Comparison of ENCODE assay signal across 24 cellular contexts in the genomic region with DNA sequence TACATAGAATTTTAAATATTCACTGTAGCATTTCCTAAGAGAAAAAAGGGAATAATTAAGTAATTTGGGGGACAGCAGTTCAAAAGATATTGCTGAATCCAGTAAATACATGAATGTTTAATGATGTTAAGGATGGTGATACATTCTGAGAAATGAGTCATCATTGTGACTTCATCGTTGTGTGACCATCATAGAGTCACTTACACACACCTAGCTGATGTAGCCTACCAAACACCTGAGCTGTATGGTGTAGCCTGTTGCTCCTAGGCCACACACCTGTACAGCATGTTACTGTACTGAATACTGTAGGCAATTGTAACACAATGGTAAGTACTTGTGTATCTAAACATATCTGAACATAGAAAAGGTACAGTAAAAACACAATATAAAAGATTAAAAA. TPM values are rescaled to one million over a fixed set of nuclear protein-coding genes. Genes with fewer than 3 reads are reported as not detected.
DNase-seq lines count a peak whose midpoint lies in the region; ATAC-seq, FAIRE-seq and TF ChIP-seq lines count a peak whose summit lies in the region.
"Had no signal": no experiment of that assay in that cellular context is flagged by ENCODE, and none has a peak within 500 bp of the region (broad histone marks: within the 10 kb centered on the region; RNA-seq: fewer than 3 reads in every experiment).

No MANE protein-coding gene starts in this region.

- 25% methylated on average over 1 of the region's 1 CpG for WGBS in mammary epithelial cell (ENCODE audit: low coverage, missing lambda C conversion rate)

- TF ChIP-seq CTCF in mammary epithelial cell (conservative IDR thresholded peaks at IDR 0.05 in 1 of 2, IDR thresholded peaks at IDR 0.05 in 1 of 2; ENCODE audit: extremely low read depth in 1 of 2, insufficient read depth in 1 of 2, low read depth in 1 of 2, low read length in 2 of 2) (no peak), breast epithelium (IDR thresholded peaks at IDR 0.05) (no peak), endothelial cell of umbilical vein (IDR thresholded peaks at IDR 0.05; ENCODE audit: extremely low read depth in 1 of 2, insufficient read depth in 1 of 2, low read depth in 1 of 2, low read length in 2 of 2) (no peak)

- TF ChIP-seq POLR2A in breast epithelium (IDR thresholded peaks at IDR 0.05) (no peak), endothelial cell of umbilical vein (IDR thresholded peaks at IDR 0.05; ENCODE audit: low read depth, low read length) (no peak)

- CTCF ChIA-PET in mammary epithelial cell (lab: Charles Lee; ENCODE audit: low non-redundant PET) (no interaction called here), endothelial cell of umbilical vein (lab: Charles Lee) (interaction anchor here (1.6 kb wide), 1 partner anchor 12 kb away, joined by 7 read pairs; no protein-coding TSS in a partner anchor)

- H3K4me1 ChIP-seq in mammary epithelial cell (ENCODE audit: insufficient read depth, low read length): no peaks in the 10 kb centered on the region
- H3K4me1 ChIP-seq in breast epithelium: no peaks in the 10 kb centered on the region
- no peaks in the 10 kb centered on the region for H3K4me1 ChIP-seq in endothelial cell of umbilical vein (ENCODE audit: control insufficient read depth, extremely low read depth, insufficient read depth, low read length)

- in situ Hi-C loops in mammary epithelial cell (cut with MboI; ENCODE audit: low sequenced_read_pairs in 2 of 2): no loop called here

- H3K4me2 ChIP-seq in mammary epithelial cell (ENCODE audit: insufficient read depth, low read depth, low read length): no peak overlapping the region
- no peak overlapping the region for H3K4me2 ChIP-seq in endothelial cell of umbilical vein (ENCODE audit: insufficient read depth, low read length)

- H2AFZ ChIP-seq in mammary epithelial cell (ENCODE audit: low read depth, low read length): no peak overlapping the region
- H2AFZ ChIP-seq in endothelial cell of umbilical vein (ENCODE audit: low read depth, low read length): no peak overlapping the region

- dilution Hi-C loops in mammary epithelial cell (cut with HindIII; ENCODE audit: low sequenced_read_pairs): no loop called here
- dilution Hi-C loops in endothelial cell of umbilical vein (cut with MboI; ENCODE audit: extremely low pct_ligation_motif_present, low sequenced_read_pairs): no loop called here

- H3K9ac ChIP-seq in mammary epithelial cell (ENCODE audit: insufficient read depth, low read length) (no peak overlapping the region), endothelial cell of umbilical vein (replicated peaks; ENCODE audit: extremely low read depth, insufficient read depth, low read length) (no peak overlapping the region)

- DNase-seq in activated CD4-positive, CD25-positive, alpha-beta regulatory T cell (lab: John Stamatoyannopoulos, UW): no peak
- DNase-seq in mammary epithelial cell (peak; percentile 26), breast epithelium (ENCODE audit: low spot score in 2 of 2) (no peak), endothelial cell of umbilical vein (ENCODE audit: low read depth, low spot score) (no peak), putamen (ENCODE audit: low spot score) (no peak)
- no peak for DNase-seq in stimulated activated naive CD8-positive, alpha-beta T cell treated with anti-CD3 and anti-CD28 coated beads, Interleukin-15, Interleukin-2, amounts not matched to agents 100 U/mL and 50 U/mL, for 24 hours
- DNase-seq: CD8-positive, alpha-beta memory T cell; DMS79; KG1; NCI-H1092; NCI-H1436; NCI-H187 treated with DMSO at 0.1 percent for 48 hours; NCI-H2107; NCI-H446 treated with DMSO at 0.1 percent for 48 hours; NCI-H526 treated with DMSO at 0.1 percent for 48 hours; OCI-M1; RPMI8226; SHP77 had no signal

- H3K79me2 ChIP-seq in mammary epithelial cell (ENCODE audit: insufficient read depth, low read length) (no peaks in the 10 kb centered on the region), endothelial cell of umbilical vein (ENCODE audit: control insufficient read depth, insufficient read depth, low read length) (no peaks in the 10 kb centered on the region)

- FAIRE-seq in endothelial cell of umbilical vein (lab: Jason Lieb, UNC): no peak
- FAIRE-seq: GM12878, H54 had no signal

- no peak overlapping the region for H3K4me3 ChIP-seq in mammary epithelial cell (replicated peaks in 1 of 3; ENCODE audit: insufficient read depth in 1 of 3, low read depth in 2 of 3, low read length in 3 of 3)
- H3K4me3 ChIP-seq in breast epithelium: no peak overlapping the region
- no peak overlapping the region for H3K4me3 ChIP-seq in endothelial cell of umbilical vein (replicated peaks in 1 of 3; ENCODE audit: insufficient read depth in 1 of 3, low read depth in 1 of 3, low read length in 3 of 3)
- H3K4me3 ChIP-seq: GM12878 had no signal

- H4K20me1 ChIP-seq in mammary epithelial cell (ENCODE audit: insufficient read depth, low read length): no peaks in the 10 kb centered on the region
- H4K20me1 ChIP-seq in endothelial cell of umbilical vein (replicated peaks; ENCODE audit: control insufficient read depth, extremely low read depth, insufficient read depth, low read length): no peaks in the 10 kb centered on the region

- POLR2A ChIA-PET in endothelial cell of umbilical vein (lab: Charles Lee): no interaction called here

- BruUV-seq in mammary epithelial cell (replicated peaks; lab: Mats Ljungman, UMichigan): no TSS peak
- BruUV-seq in endothelial cell of umbilical vein (replicated peaks; lab: Mats Ljungman, UMichigan): no TSS peak

- peak; percentile 64 to 66 for ATAC-seq in activated CD4-positive, CD25-positive, alpha-beta regulatory T cell treated with anti-CD3 and anti-CD28 coated beads, Interleukin-2, amount 50 U/mL, for 24 hours
- peak; percentile 51 for ATAC-seq in stimulated activated naive CD8-positive, alpha-beta T cell treated with anti-CD3 and anti-CD28 coated beads, Interleukin-15, Interleukin-2, amounts not matched to agents 100 U/mL and 50 U/mL, for 24 hours
- ATAC-seq in HG02678 (IDR thresholded peaks at IDR 0.05; ENCODE audit: unreplicated experiment): no peak
- ATAC-seq: GM12878 had no signal

- intact Hi-C loops in mammary epithelial cell (cut with micrococcal nuclease): no loop called here
- intact Hi-C loops in breast epithelium (cut with DNase I; ENCODE audit: low total_unique reads): no loop called here
- intact Hi-C loops in endothelial cell of umbilical vein (cut with micrococcal nuclease): no loop called here

- H3K27me3 ChIP-seq in mammary epithelial cell (ENCODE audit: insufficient read depth, low read length): no peaks in the 10 kb centered on the region
- H3K27me3 ChIP-seq in breast epithelium: no peaks in the 10 kb centered on the region
- peaks cover 0 to 3% of the 10 kb centered on the region in 2 experiments for H3K27me3 ChIP-seq in endothelial cell of umbilical vein (ENCODE audit: control insufficient read depth in 2 of 2, insufficient read depth in 2 of 2, low read length in 2 of 2)

- no peak overlapping the region for H3K27ac ChIP-seq in mammary epithelial cell (ENCODE audit: insufficient read depth, low read depth, low read length)
- H3K27ac ChIP-seq in breast epithelium: no peak overlapping the region
- H3K27ac ChIP-seq in endothelial cell of umbilical vein (ENCODE audit: insufficient read depth, low read depth, low read length): no peak overlapping the region
- H3K27ac ChIP-seq: 22Rv1, C4-2B had no signal

- H3K9me3 ChIP-seq in mammary epithelial cell (replicated peaks; ENCODE audit: insufficient read depth, low read length) (no peaks in the 10 kb centered on the region), breast epithelium (no peaks in the 10 kb centered on the region), endothelial cell of umbilical vein (replicated peaks; ENCODE audit: control insufficient read depth, insufficient read depth, low read length) (no peaks in the 10 kb centered on the region)

- no peaks in the 10 kb centered on the region for H3K9me1 ChIP-seq in endothelial cell of umbilical vein (replicated peaks; ENCODE audit: control insufficient read depth, extremely low read depth, insufficient read depth, low read length)

- H3K36me3 ChIP-seq in mammary epithelial cell (ENCODE audit: insufficient read depth, low read length) (no peaks in the 10 kb centered on the region), breast epithelium (no peaks in the 10 kb centered on the region), endothelial cell of umbilical vein (ENCODE audit: control insufficient read depth in 2 of 2, extremely low read depth in 1 of 2, insufficient read depth in 2 of 2, low read length in 2 of 2) (no peaks in the 10 kb centered on the region)

RNA-seq across cellular contexts. Expression of gene ATP7B, which starts 34.8 kb away (rescaled TPM):
- total RNA-seq in mammary epithelial cell (10 to 100 TPM; 11.5 to 12.5 TPM), breast epithelium (1 to 10 TPM; 6.9 to 9.2 (median 7.2) TPM), endothelial cell of umbilical vein (8.0 TPM in 2 replicates)
- polyA plus RNA-seq in mammary epithelial cell (5.8 TPM), endothelial cell of umbilical vein (3.9 and 4.2 TPM in 2 replicates)
- polyA minus RNA-seq in mammary epithelial cell (16.6 TPM), endothelial cell of umbilical vein (13.2 and 14.7 TPM in 2 replicates)
- 2.7 and 3.4 TPM in 2 replicates for polyA plus RNA-seq in endothelial cell of umbilical vein (2011; cell fraction: cytosol; rRNA removed)
- polyA plus RNA-seq in endothelial cell of umbilical vein (2011; cell fraction: nucleus; rRNA removed): 14.5 and 16.1 TPM in 2 replicates
- polyA plus RNA-seq in endothelial cell of umbilical vein (2012): 3.7 and 4.9 TPM in 2 replicates
- 2.0 TPM for polyA minus RNA-seq in endothelial cell of umbilical vein (2011; cell fraction: cytosol; rRNA and poly(A)+ RNA removed)
- polyA minus RNA-seq in endothelial cell of umbilical vein (2011; cell fraction: nucleus; rRNA and poly(A)+ RNA removed): 13.4 and 14.2 TPM in 2 replicates

RNA-seq across cellular contexts. Expression of gene ALG11, which starts 35.8 kb away (rescaled TPM):
- total RNA-seq in mammary epithelial cell (10 to 100 TPM; 19.5 to 29.4 TPM), breast epithelium (10 to 100 TPM; 25.6 to 29.0 (median 28.1) TPM), endothelial cell of umbilical vein (31.0 and 34.7 TPM in 2 replicates)
- polyA plus RNA-seq in mammary epithelial cell (6.1 TPM), endothelial cell of umbilical vein (4.3 and 6.5 TPM in 2 replicates)
- polyA minus RNA-seq in mammary epithelial cell (23.9 TPM), endothelial cell of umbilical vein (19.5 and 21.5 TPM in 2 replicates)
- polyA plus RNA-seq in endothelial cell of umbilical vein (2011; cell fraction: cytosol; rRNA removed): 5.3 and 5.7 TPM in 2 replicates
- polyA plus RNA-seq in endothelial cell of umbilical vein (2011; cell fraction: nucleus; rRNA removed): 10.7 and 17.3 TPM in 2 replicates
- polyA plus RNA-seq in endothelial cell of umbilical vein (2012): 18.3 and 21.5 TPM in 2 replicates
- 6.9 TPM for polyA minus RNA-seq in endothelial cell of umbilical vein (2011; cell fraction: cytosol; rRNA and poly(A)+ RNA removed)
- 16.7 and 23.0 TPM in 2 replicates for polyA minus RNA-seq in endothelial cell of umbilical vein (2011; cell fraction: nucleus; rRNA and poly(A)+ RNA removed)

RNA-seq across cellular contexts. Expression of gene UTP14C, which starts 48.1 kb away (rescaled TPM):
- total RNA-seq in mammary epithelial cell (10 to 100 TPM; 12.0 to 12.2 TPM), breast epithelium (10 to 100 TPM; 17.3 to 22.2 (median 20.3) TPM), endothelial cell of umbilical vein (9.4 and 10.9 TPM in 2 replicates)
- polyA plus RNA-seq in mammary epithelial cell (7.1 TPM), endothelial cell of umbilical vein (3.3 and 4.1 TPM in 2 replicates)
- polyA minus RNA-seq in mammary epithelial cell (8.2 TPM), endothelial cell of umbilical vein (6.1 and 9.4 TPM in 2 replicates)
- polyA plus RNA-seq in endothelial cell of umbilical vein (2011; cell fraction: cytosol; rRNA removed): 5.0 TPM in 2 replicates
- polyA plus RNA-seq in endothelial cell of umbilical vein (2011; cell fraction: nucleus; rRNA removed): 4.8 and 6.8 TPM in 2 replicates
- polyA plus RNA-seq in endothelial cell of umbilical vein (2012): 9.1 TPM in 2 replicates
- polyA minus RNA-seq in endothelial cell of umbilical vein (2011; cell fraction: cytosol; rRNA and poly(A)+ RNA removed): 4.2 TPM
- 5.4 and 6.8 TPM in 2 replicates for polyA minus RNA-seq in endothelial cell of umbilical vein (2011; cell fraction: nucleus; rRNA and poly(A)+ RNA removed)
